In genomic region chr12:43795716-43796282, GRCh38 we compare ENCODE assay signal across 19 cellular contexts. TPM values are rescaled to one million over a fixed set of nuclear protein-coding genes. Genes with fewer than 3 reads are reported as not detected.
DNase-seq lines count a peak whose midpoint lies in the region; ATAC-seq, FAIRE-seq and TF ChIP-seq lines count a peak whose summit lies in the region.
"Had no signal": no experiment of that assay in that cellular context is flagged by ENCODE, and none has a peak within 500 bp of the region (broad histone marks: within the 10 kb centered on the region; RNA-seq: fewer than 3 reads in every experiment).

No MANE protein-coding gene starts in this region.

- ATAC-seq in upper lobe of left lung (ENCODE audit: low FRiP score in 2 of 2): peak; percentile 46 to 79
- no peak for ATAC-seq in HG02798 (IDR thresholded peaks at IDR 0.05; ENCODE audit: poor library complexity, unreplicated experiment)

- H3K27ac ChIP-seq in Karpas-422 (ENCODE audit: low read length) (peak overlapping the region; percentile 17; the same call in 1 of the 2 replicates), upper lobe of left lung (no peak overlapping the region)
- H3K27ac ChIP-seq: right atrium auricular region had no signal

- H3K4me3 ChIP-seq in Karpas-422 (ENCODE audit: low read length): no peak overlapping the region
- no peak overlapping the region for H3K4me3 ChIP-seq in bronchial epithelial cell (ENCODE audit: low read depth, low read length)
- no peak overlapping the region for H3K4me3 ChIP-seq in upper lobe of left lung
- H3K4me3 ChIP-seq: right atrium auricular region had no signal

- H3K36me3 ChIP-seq in Karpas-422 (ENCODE audit: insufficient read depth, low read length) (peaks cover 53% of the 10 kb centered on the region; the same call in 1 of the 2 replicates), bronchial epithelial cell (ENCODE audit: control insufficient read depth, insufficient read depth, low read length) (no peaks in the 10 kb centered on the region), upper lobe of left lung (peaks cover 0 to 69% (median 32%) of the 10 kb centered on the region in 4 donors)

- no peak overlapping the region for H3K4me2 ChIP-seq in Karpas-422 (ENCODE audit: low read depth, low read length, poor library complexity, severe bottlenecking)
- H3K4me2 ChIP-seq: SK-N-SH had no signal

- TF ChIP-seq POLR2A in upper lobe of left lung (IDR thresholded peaks at IDR 0.05): no peak

- H3K9me3 Mint-ChIP-seq in activated T-cell treated with anti-CD3 and anti-CD28 coated beads, Interleukin-2, amount 50 U/mL, for 24 hours: no peaks in the 10 kb centered on the region
- H3K9me3 Mint-ChIP-seq in activated T-helper 2 cell treated with anti-CD3 and anti-CD28 coated beads, Interferon-gamma antibody, Interleukin-2, Interleukin-4, amounts not matched to agents 10 μg/mL and 5 μg/mL and 100 μg/mL, durations not matched to agents 14 hours and 24 hours and 36 hours: no peaks in the 10 kb centered on the region
- H3K9me3 Mint-ChIP-seq: brain, neural crest cell had no signal

- no peaks in the 10 kb centered on the region for H4K20me1 ChIP-seq in Karpas-422 (ENCODE audit: insufficient read depth, low read depth, low read length)

- H3K9me3 ChIP-seq in Karpas-422 (ENCODE audit: low read length): no peaks in the 10 kb centered on the region
- no peaks in the 10 kb centered on the region for H3K9me3 ChIP-seq in upper lobe of left lung
- H3K9me3 ChIP-seq: right atrium auricular region, SK-N-SH had no signal

- H3K36me3 Mint-ChIP-seq in activated T-cell treated with anti-CD3 and anti-CD28 coated beads, Interleukin-2, amount 50 U/mL, for 24 hours (ENCODE audit: low read depth): peaks cover 71% of the 10 kb centered on the region
- H3K36me3 Mint-ChIP-seq in activated T-helper 2 cell treated with anti-CD3 and anti-CD28 coated beads, Interferon-gamma antibody, Interleukin-2, Interleukin-4, amounts not matched to agents 10 μg/mL and 5 μg/mL and 100 μg/mL, durations not matched to agents 14 hours and 24 hours and 36 hours (ENCODE audit: low read depth): peaks cover 45% of the 10 kb centered on the region

- H3K79me2 ChIP-seq in Karpas-422 (ENCODE audit: low read length): peaks cover 9% of the 10 kb centered on the region

- peak overlapping the region; percentile 63 for H3K27ac Mint-ChIP-seq in activated T-cell treated with anti-CD3 and anti-CD28 coated beads, Interleukin-2, amount 50 U/mL, for 24 hours
- H3K27ac Mint-ChIP-seq in activated T-helper 2 cell treated with anti-CD3 and anti-CD28 coated beads, Interferon-gamma antibody, Interleukin-2, Interleukin-4, amounts not matched to agents 10 μg/mL and 5 μg/mL and 100 μg/mL, durations not matched to agents 14 hours and 24 hours and 36 hours: no peak overlapping the region

- H2AFZ ChIP-seq in Karpas-422 (ENCODE audit: low read length): no peak overlapping the region

- TF ChIP-seq CTCF in bronchial epithelial cell (IDR thresholded peaks at IDR 0.05; ENCODE audit: insufficient read depth, low read length, severe bottlenecking) (no peak), upper lobe of left lung (IDR thresholded peaks at IDR 0.05) (no peak)

- no peak for DNase-seq in activated T-cell treated with anti-CD3 and anti-CD28 coated beads, Interleukin-2, amount 50 U/mL, for 24 hours
- no peak for DNase-seq in activated T-cell treated with anti-CD3 and anti-CD28 coated beads, Interleukin-2, amount 50 U/mL, for 1 hour
- DNase-seq in Karpas-422 (no peak), bronchial epithelial cell (ENCODE audit: low read depth) (peak; percentile 29), upper lobe of left lung (peak in 1 of 2 donors; percentile 30), activated gamma-delta T cell (lab: John Stamatoyannopoulos, UW) (no peak)
- no peak for DNase-seq in activated T-helper 2 cell treated with anti-CD3 and anti-CD28 coated beads, Interferon-gamma antibody, Interleukin-2, Interleukin-4, amounts not matched to agents 10 μg/mL and 5 μg/mL and 100 μg/mL, durations not matched to agents 14 hours and 24 hours and 36 hours (ENCODE audit: low spot score)
- DNase-seq: activated CD4-positive, alpha-beta T cell treated with anti-CD3 and anti-CD28 coated beads, Interleukin-2, amount 50 U/mL, for 48 hours; activated naive CD4-positive, alpha-beta T cell; COR-L47; NCI-H1092; NCI-H226; SK-N-SH; stimulated activated CD4-positive, alpha-beta T cell treated with anti-CD3 and anti-CD28 coated beads, Interleukin-1b, Interleukin-23, amount 100 ng/mL, for 48 hours had no signal

- no peak overlapping the region for H3K9ac ChIP-seq in Karpas-422 (ENCODE audit: low read length)
- H3K9ac ChIP-seq: SK-N-SH had no signal

- no peaks in the 10 kb centered on the region for H3K9me2 ChIP-seq in Karpas-422 (replicated peaks; ENCODE audit: insufficient read depth, low read length)
- H3K9me2 ChIP-seq: SK-N-SH had no signal

- H3K27me3 ChIP-seq in Karpas-422 (ENCODE audit: low read length): no peaks in the 10 kb centered on the region
- no peaks in the 10 kb centered on the region for H3K27me3 ChIP-seq in bronchial epithelial cell (ENCODE audit: control insufficient read depth, insufficient read depth, low read length)
- no peaks in the 10 kb centered on the region for H3K27me3 ChIP-seq in upper lobe of left lung
- H3K27me3 ChIP-seq: right atrium auricular region had no signal

- WGBS in upper lobe of left lung, 2 donors: 54 to 55% methylated on average over 2 of the region's 2 CpGs

- H3K4me1 Mint-ChIP-seq in activated T-cell treated with anti-CD3 and anti-CD28 coated beads, Interleukin-2, amount 50 U/mL, for 24 hours (ENCODE audit: low read depth): peaks cover 14% of the 10 kb centered on the region
- no peaks in the 10 kb centered on the region for H3K4me1 Mint-ChIP-seq in activated T-helper 2 cell treated with anti-CD3 and anti-CD28 coated beads, Interferon-gamma antibody, Interleukin-2, Interleukin-4, amounts not matched to agents 10 μg/mL and 5 μg/mL and 100 μg/mL, durations not matched to agents 14 hours and 24 hours and 36 hours (ENCODE audit: low read depth)
- H3K4me1 Mint-ChIP-seq: brain, neural crest cell had no signal

- no peak for FAIRE-seq in bronchial epithelial cell (lab: Jason Lieb, UNC)
- FAIRE-seq: TTC549 had no signal

- H3K4me3 Mint-ChIP-seq in activated T-cell treated with anti-CD3 and anti-CD28 coated beads, Interleukin-2, amount 50 U/mL, for 24 hours: no peak overlapping the region
- H3K4me3 Mint-ChIP-seq in activated T-helper 2 cell treated with anti-CD3 and anti-CD28 coated beads, Interferon-gamma antibody, Interleukin-2, Interleukin-4, amounts not matched to agents 10 μg/mL and 5 μg/mL and 100 μg/mL, durations not matched to agents 14 hours and 24 hours and 36 hours (ENCODE audit: low read depth): no peak overlapping the region
- H3K4me3 Mint-ChIP-seq: brain, neural crest cell had no signal

- intact Hi-C loops in activated T-helper 2 cell treated with anti-CD3 and anti-CD28 coated beads, Interferon-gamma antibody, Interleukin-2, Interleukin-4, amounts not matched to agents 10 μg/mL and 5 μg/mL and 100 μg/mL, durations not matched to agents 14 hours and 24 hours and 36 hours (cut with micrococcal nuclease): no loop called here

- H3K4me1 ChIP-seq in Karpas-422 (ENCODE audit: low read length) (peaks cover 4% of the 10 kb centered on the region; the same call in 1 of the 2 replicates), upper lobe of left lung (no peaks in the 10 kb centered on the region)
- H3K4me1 ChIP-seq: right atrium auricular region had no signal

- no peaks in the 10 kb centered on the region for H3K27me3 Mint-ChIP-seq in activated T-cell treated with anti-CD3 and anti-CD28 coated beads, Interleukin-2, amount 50 U/mL, for 24 hours
- no peaks in the 10 kb centered on the region for H3K27me3 Mint-ChIP-seq in activated T-helper 2 cell treated with anti-CD3 and anti-CD28 coated beads, Interferon-gamma antibody, Interleukin-2, Interleukin-4, amounts not matched to agents 10 μg/mL and 5 μg/mL and 100 μg/mL, durations not matched to agents 14 hours and 24 hours and 36 hours (ENCODE audit: low read depth)
- H3K27me3 Mint-ChIP-seq: brain had no signal

- TF ChIP-seq EP300 in upper lobe of left lung (IDR thresholded peaks at IDR 0.05): peak in 1 of 4 donors; percentile 13

RNA-seq across cellular contexts. Expression of gene TWF1, which starts 10.3 kb away (rescaled TPM):
- 29.9 and 62.2 TPM in 2 replicates for total RNA-seq in Karpas-422 (2014; rRNA removed; shearing (Covaris generic); ENCODE audit: low replicate concordance)
- total RNA-seq in bronchial epithelial cell (114 and 146 TPM in 2 replicates), upper lobe of left lung (10 to 100 TPM; 15.5 to 67.9 (median 43.1) TPM)
- 21.6 and 22.3 TPM in 2 replicates for total RNA-seq in activated T-helper 2 cell treated with anti-CD3 and anti-CD28 coated beads, Interferon-gamma antibody, Interleukin-2, Interleukin-4, amounts not matched to agents 10 μg/mL and 5 μg/mL and 100 μg/mL, durations not matched to agents 14 hours and 24 hours and 36 hours

RNA-seq across cellular contexts. Expression of gene IRAK4, which starts 37.0 kb away (rescaled TPM):
- 31.0 and 53.6 TPM in 2 replicates for total RNA-seq in Karpas-422 (2014; rRNA removed; shearing (Covaris generic); ENCODE audit: low replicate concordance)
- total RNA-seq in bronchial epithelial cell (10.6 and 11.1 TPM in 2 replicates), upper lobe of left lung (10 to 100 TPM; 14.4 to 41.6 (median 21.1) TPM)
- total RNA-seq in activated T-helper 2 cell treated with anti-CD3 and anti-CD28 coated beads, Interferon-gamma antibody, Interleukin-2, Interleukin-4, amounts not matched to agents 10 μg/mL and 5 μg/mL and 100 μg/mL, durations not matched to agents 14 hours and 24 hours and 36 hours: 26.5 and 28.5 TPM in 2 replicates

RNA-seq across cellular contexts. Expression of gene PUS7L, which starts 37.2 kb away (rescaled TPM):
- 9.9 and 32.2 TPM in 2 replicates for total RNA-seq in Karpas-422 (2014; rRNA removed; shearing (Covaris generic); ENCODE audit: low replicate concordance)
- 9.7 and 12.6 TPM in 2 replicates for total RNA-seq in bronchial epithelial cell
- total RNA-seq in upper lobe of left lung: 10 to 100 TPM in 1 of 6 donors, 1 to 10 TPM in 5; 1.8 to 10.6 (median 8.8) TPM
- 22.8 and 24.4 TPM in 2 replicates for total RNA-seq in activated T-helper 2 cell treated with anti-CD3 and anti-CD28 coated beads, Interferon-gamma antibody, Interleukin-2, Interleukin-4, amounts not matched to agents 10 μg/mL and 5 μg/mL and 100 μg/mL, durations not matched to agents 14 hours and 24 hours and 36 hours

RNA-seq across cellular contexts. Expression of gene TMEM117, which starts 40.1 kb away (rescaled TPM):
- total RNA-seq in Karpas-422 (2014; rRNA removed; shearing (Covaris generic); ENCODE audit: low replicate concordance): 1.2 and 13.3 TPM in 2 replicates
- total RNA-seq in bronchial epithelial cell (5.1 and 6.6 TPM in 2 replicates), upper lobe of left lung (1 to 10 TPM; 2.6 to 8.4 (median 4.2) TPM)
- total RNA-seq in activated T-helper 2 cell treated with anti-CD3 and anti-CD28 coated beads, Interferon-gamma antibody, Interleukin-2, Interleukin-4, amounts not matched to agents 10 μg/mL and 5 μg/mL and 100 μg/mL, durations not matched to agents 14 hours and 24 hours and 36 hours: 1.0 and 1.3 TPM in 2 replicates
